10 cellular contexts compared by ENCODE assay signal in the genomic region with DNA sequence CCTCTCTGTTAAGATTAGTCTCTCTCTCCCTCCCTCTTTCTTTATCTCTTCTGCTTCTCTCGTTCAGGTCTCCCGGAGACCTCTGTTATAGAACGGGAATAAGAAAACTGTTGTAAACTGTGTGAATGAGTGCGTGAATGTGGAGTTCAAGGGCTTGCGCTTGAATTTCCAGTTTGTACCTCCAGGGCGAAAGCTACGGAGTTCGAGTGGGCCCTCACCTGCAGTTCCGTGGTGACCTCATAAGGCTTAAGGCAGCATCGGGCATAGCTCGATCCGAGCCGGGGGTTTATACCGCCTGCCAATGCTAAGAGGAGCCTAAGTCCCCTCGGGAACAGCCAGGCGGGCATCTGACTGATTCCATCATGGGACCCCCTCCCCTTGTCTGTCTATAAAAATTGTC.
"Had no signal": no experiment of that assay in that cellular context is flagged by ENCODE, and none has a peak within 500 bp of the region (broad histone marks: within the 10 kb centered on the region; RNA-seq: fewer than 3 reads in every experiment).

No MANE protein-coding gene starts in this region.

- ATAC-seq: natural killer cell treated with Interleukin-12 subunit alpha and Interleukin-12 subunit beta and Interleukin-15 and Interleukin-18, amount 100 ng/mL, for 72 hours; psoas muscle had no signal

- H3K4me3 Mint-ChIP-seq: activated naive CD8-positive, alpha-beta T cell; natural killer cell treated with Interleukin-12 subunit alpha and Interleukin-12 subunit beta and Interleukin-15 and Interleukin-18, amount 100 ng/mL, for 72 hours; T-helper 2 cell treated with Interferon-gamma antibody and Interleukin-4, amounts not matched to agents 5 μg/mL and 100 μg/mL, for 36 hours had no signal

- H3K36me3 ChIP-seq: sigmoid colon had no signal

- H3K9me3 ChIP-seq: psoas muscle, sigmoid colon had no signal

- H3K9me3 Mint-ChIP-seq: natural killer cell treated with Interleukin-12 subunit alpha and Interleukin-12 subunit beta and Interleukin-15 and Interleukin-18, amount 100 ng/mL, for 72 hours; T-helper 2 cell treated with Interferon-gamma antibody and Interleukin-4, amounts not matched to agents 5 μg/mL and 100 μg/mL, for 36 hours had no signal

- H3K4me3 ChIP-seq: psoas muscle, sigmoid colon had no signal

- H3K27ac Mint-ChIP-seq: activated naive CD8-positive, alpha-beta T cell; natural killer cell treated with Interleukin-12 subunit alpha and Interleukin-12 subunit beta and Interleukin-15 and Interleukin-18, amount 100 ng/mL, for 72 hours; T-helper 2 cell treated with Interferon-gamma antibody and Interleukin-4, amounts not matched to agents 5 μg/mL and 100 μg/mL, for 36 hours had no signal

- H3K36me3 Mint-ChIP-seq: activated naive CD8-positive, alpha-beta T cell; natural killer cell treated with Interleukin-12 subunit alpha and Interleukin-12 subunit beta and Interleukin-15 and Interleukin-18, amount 100 ng/mL, for 72 hours had no signal

- DNase-seq: activated CD4-positive, CD25-positive, alpha-beta regulatory T cell treated with anti-CD3 and anti-CD28 coated beads, Interleukin-2, amount 50 U/mL, for 72 hours; activated effector memory CD4-positive, alpha-beta T cell treated with Interleukin-2 at 50 U/mL for 16 hours; activated T-cell treated with anti-CD3 and anti-CD28 coated beads, Interleukin-2, amount 50 U/mL, for 1 hour; hypothalamus; sigmoid colon; trophoblast cell had no signal

- H3K4me1 ChIP-seq: psoas muscle, sigmoid colon had no signal
